Comparison of ENCODE assay signal across 9 cellular contexts in genomic region chr15:73630796-73631471, GRCh38. TPM values are rescaled to one million over a fixed set of nuclear protein-coding genes. Genes with fewer than 3 reads are reported as not detected.
A peak's percentile ranks its signal among the peaks of the same experiment; 100 is the strongest.
DNase-seq lines count a peak whose midpoint lies in the region; ATAC-seq and TF ChIP-seq lines count a peak whose summit lies in the region.
"Had no signal": no experiment of that assay in that cellular context is flagged by ENCODE, and none has a peak within 500 bp of the region (broad histone marks: within the 10 kb centered on the region; RNA-seq: fewer than 3 reads in every experiment).

No MANE protein-coding gene starts in this region.

- H3K4me2 ChIP-seq in BLaER1 treated with 17β-estradiol and CSF1 and Interleukin-3, amounts not matched to agents 10 nM and 100 nM, result peak overlapping the region; percentile 79 to 94 (median 90)

- H3K27ac Mint-ChIP-seq in nephron, result peak overlapping the region; percentile 75 to 81 (median 77)

- H3K9me3 Mint-ChIP-seq in nephron, result no peaks in the 10 kb centered on the region

- H3K27me3 ChIP-seq in BLaER1 treated with 17β-estradiol and CSF1 and Interleukin-3, amounts not matched to agents 10 nM and 100 nM, result no peaks in the 10 kb centered on the region

- no peaks in the 10 kb centered on the region for H3K36me3 Mint-ChIP-seq in nephron (ENCODE audit: low read depth)

- no peaks in the 10 kb centered on the region for H3K9me3 ChIP-seq in BLaER1 treated with 17β-estradiol and CSF1 and Interleukin-3, amounts not matched to agents 10 nM and 100 nM (replicated peaks in 1 of 11)

- TF ChIP-seq POLR2A in NB4 (IDR thresholded peaks at IDR 0.05; ENCODE audit: extremely low read depth, insufficient read length), result no peak

- TF ChIP-seq CTCF in NB4 (IDR thresholded peaks at IDR 0.05; ENCODE audit: low read depth, low read length) (no peak), nephron (IDR thresholded peaks at IDR 0.05; ENCODE audit: unreplicated experiment in 3 of 3) (no peak)

- peaks cover 43 to 80% (median 56%) of the 10 kb centered on the region in 10 experiments for H3K4me1 ChIP-seq in BLaER1 treated with 17β-estradiol and CSF1 and Interleukin-3, amounts not matched to agents 10 nM and 100 nM

- DNase-seq in NB4 (ENCODE audit: low read depth) (no peak), dermis blood vessel endothelial cell (peak; percentile 32)
- no peak for DNase-seq in NK-92 treated with Interleukin-12 subunit alpha and Interleukin-12 subunit beta, amount 100 ng/mL, for 24 hours (lab: John Stamatoyannopoulos, UW)
- DNase-seq: NCI-H2227 treated with DMSO at 0.1 percent for 48 hours had no signal

- H3K36me3 ChIP-seq in BLaER1 treated with 17β-estradiol and CSF1 and Interleukin-3, amounts not matched to agents 10 nM and 100 nM, result no peaks in the 10 kb centered on the region

- H3K4me3 ChIP-seq in BLaER1 treated with 17β-estradiol and CSF1 and Interleukin-3, amounts not matched to agents 10 nM and 100 nM, result peak overlapping the region; percentile 88 to 99 (median 93); a peak in 19 of 20 replicates
- H3K4me3 ChIP-seq in NB4 (ENCODE audit: low read depth, low read length), result peak overlapping the region; percentile 79

- H3K27me3 Mint-ChIP-seq in nephron (ENCODE audit: low read depth), result no peaks in the 10 kb centered on the region

- H4K20me1 ChIP-seq in BLaER1 treated with 17β-estradiol and CSF1 and Interleukin-3, amounts not matched to agents 10 nM and 100 nM, result peaks cover 42 to 68% (median 63%) of the 10 kb centered on the region in 11 experiments

- H3K27ac ChIP-seq in BLaER1 treated with 17β-estradiol and CSF1 and Interleukin-3, amounts not matched to agents 10 nM and 100 nM, result peak overlapping the region in 8 of 11 experiments; percentile 83 to 93 (median 90); a peak in 11 of 22 replicates

- H3K9ac ChIP-seq in BLaER1 treated with 17β-estradiol and CSF1 and Interleukin-3, amounts not matched to agents 10 nM and 100 nM, result peak overlapping the region; percentile 13 to 98 (median 95); a peak in 16 of 22 replicates

- H3K4me1 Mint-ChIP-seq in nephron, result peaks cover 57% of the 10 kb centered on the region

- no peak for ATAC-seq in GM18867 (IDR thresholded peaks at IDR 0.05; ENCODE audit: unreplicated experiment)
- ATAC-seq in GM19455 (IDR thresholded peaks at IDR 0.05; ENCODE audit: unreplicated experiment), result no peak
- no peak for ATAC-seq in GM18909 (IDR thresholded peaks at IDR 0.05; ENCODE audit: poor library complexity, unreplicated experiment)

- peak overlapping the region; percentile 92 to 94 (median 93) for H3K4me3 Mint-ChIP-seq in nephron

RNA-seq across cellular contexts. Expression of gene NPTN, which starts 2.3 kb away (rescaled TPM):
- 102 and 136 TPM in 2 replicates for total RNA-seq in dermis blood vessel endothelial cell

RNA-seq across cellular contexts. Expression of gene CD276, which starts 53.2 kb away (rescaled TPM):
- total RNA-seq in dermis blood vessel endothelial cell, result 43.6 and 106 TPM in 2 replicates
